Comparison of ENCODE assay signal across 23 cellular contexts in genomic region chr19:48348039-48348438, GRCh38. TPM values are rescaled to one million over a fixed set of nuclear protein-coding genes. Genes with fewer than 3 reads are reported as not detected.
DNase-seq lines count a peak whose midpoint lies in the region; ATAC-seq and TF ChIP-seq lines count a peak whose summit lies in the region.
"Had no signal": no experiment of that assay in that cellular context is flagged by ENCODE, and none has a peak within 500 bp of the region (broad histone marks: within the 10 kb centered on the region; RNA-seq: fewer than 3 reads in every experiment).

No MANE protein-coding gene starts in this region.

- H3K36me3 ChIP-seq in SK-N-SH (replicated peaks in 1 of 2; ENCODE audit: control insufficient read depth in 1 of 2, insufficient read depth in 2 of 2, low read length in 1 of 2) (no peaks in the 10 kb centered on the region), body of pancreas (replicated peaks in 1 of 2; ENCODE audit: insufficient read depth in 1 of 2, low read depth in 2 of 2) (no peaks in the 10 kb centered on the region), parathyroid adenoma (ENCODE audit: control insufficient read depth, insufficient read depth, low read length) (no peaks in the 10 kb centered on the region)
- H3K36me3 ChIP-seq: suprapubic skin had no signal

- H3K9me2 ChIP-seq in SK-N-SH: no peaks in the 10 kb centered on the region

- TF ChIP-seq POLR2A in body of pancreas (IDR thresholded peaks at IDR 0.05): no peak

- no peak for TF ChIP-seq RAD21 in SK-N-SH (IDR thresholded peaks at IDR 0.05; ENCODE audit: low read length)

- H4K20me1 ChIP-seq in SK-N-SH (ENCODE audit: insufficient read depth): no peaks in the 10 kb centered on the region

- no peak overlapping the region for H3K4me2 ChIP-seq in SK-N-SH
- no peak overlapping the region for H3K4me2 ChIP-seq in parathyroid adenoma (ENCODE audit: low read length)

- H3K79me2 ChIP-seq in SK-N-SH (ENCODE audit: insufficient read depth): no peaks in the 10 kb centered on the region
- peaks cover 4% of the 10 kb centered on the region for H3K79me2 ChIP-seq in parathyroid adenoma

- no peak for TF ChIP-seq EP300 in SK-N-SH (IDR thresholded peaks at IDR 0.05; ENCODE audit: borderline replicate concordance in 1 of 2, low read depth in 1 of 2, low read length in 1 of 2)

- H3K27ac ChIP-seq in SK-N-SH (ENCODE audit: low read depth in 2 of 2, low read length in 1 of 2) (peak overlapping the region in 1 of 2 experiments; percentile 38; a peak in 1 of 4 replicates), body of pancreas (peak overlapping the region; percentile 1 to 67 (median 40)), parathyroid adenoma (peak overlapping the region; percentile 55)
- H3K27ac ChIP-seq: SK-N-MC, skin epidermis, suprapubic skin had no signal

- H3F3A ChIP-seq in SK-N-SH (replicated peaks; ENCODE audit: insufficient read depth): no peaks in the 10 kb centered on the region

- POLR2A ChIA-PET in SK-N-SH (lab: Yijun Ruan, JAX): no interaction called here

- H3K27me3 ChIP-seq in SK-N-SH (ENCODE audit: insufficient read depth): no peaks in the 10 kb centered on the region
- H3K27me3 ChIP-seq in body of pancreas: no peaks in the 10 kb centered on the region
- H3K27me3 ChIP-seq in parathyroid adenoma (ENCODE audit: control insufficient read depth, insufficient read depth, low read length): no peaks in the 10 kb centered on the region
- H3K27me3 ChIP-seq: suprapubic skin had no signal

- H3K9ac ChIP-seq in SK-N-SH (no peak overlapping the region), parathyroid adenoma (no peak overlapping the region)

- H3K4me1 ChIP-seq in SK-N-SH (ENCODE audit: control insufficient read depth in 1 of 2, insufficient read depth in 2 of 2, low read depth in 1 of 2, low read length in 1 of 2) (peaks cover 0 to 2% of the 10 kb centered on the region in 2 experiments; a peak in 1 of 4 replicates), body of pancreas (no peaks in the 10 kb centered on the region), parathyroid adenoma (peaks cover 8% of the 10 kb centered on the region)
- H3K4me1 ChIP-seq: suprapubic skin had no signal

- TF ChIP-seq CTCF in SK-N-SH (IDR thresholded peaks at IDR 0.05) (no peak), body of pancreas (IDR thresholded peaks at IDR 0.05) (no peak), parathyroid adenoma (IDR thresholded peaks at IDR 0.05) (no peak)

- no peak for DNase-seq in SK-N-SH
- peak; percentile 46 to 74 (median 64) for DNase-seq in body of pancreas
- DNase-seq in left ventricle myocardium superior: no peak
- DNase-seq in stimulated activated CD4-positive, alpha-beta T cell treated with anti-CD3 and anti-CD28 coated beads, Interleukin-12 subunit alpha, Interleukin-12 subunit beta, amount 100 ng/mL, for 4 hours: no peak
- no peak for DNase-seq in stimulated activated CD4-positive, alpha-beta T cell treated with anti-CD3 and anti-CD28 coated beads, Interleukin-15, amount 100 ng/mL, for 24 hours
- DNase-seq: 8988T; activated CD4-positive, alpha-beta T cell treated with anti-CD3 and anti-CD28 coated beads for 1 hour; C1 segment of cervical spinal cord; GOT3; NCI-H1436; NCI-H2171 treated with DMSO at 0.1 percent for 48 hours; PC-3; stimulated activated CD4-positive, alpha-beta T cell treated with anti-CD3 and anti-CD28 coated beads, Interleukin-4, amount 100 ng/mL, for 24 hours had no signal

- ATAC-seq in SK-N-SH treated with all-trans-retinoic acid at 6 μM for 48 hours: peak; percentile 71
- peak; percentile 70 for ATAC-seq in body of pancreas
- peak; percentile 57 for ATAC-seq in left ventricle myocardium superior
- no peak for ATAC-seq in GM18861 (IDR thresholded peaks at IDR 0.05; ENCODE audit: unreplicated experiment)
- ATAC-seq: PC-3 had no signal

- no peaks in the 10 kb centered on the region for H3K9me3 ChIP-seq in SK-N-SH
- H3K9me3 ChIP-seq in body of pancreas: no peaks in the 10 kb centered on the region
- no peaks in the 10 kb centered on the region for H3K9me3 ChIP-seq in parathyroid adenoma (ENCODE audit: control insufficient read depth, low read length)
- H3K9me3 ChIP-seq: suprapubic skin had no signal

- no peak overlapping the region for H3K4me3 ChIP-seq in SK-N-SH (ENCODE audit: low read depth in 2 of 2, low read length in 1 of 2)
- H3K4me3 ChIP-seq in body of pancreas: no peak overlapping the region
- H3K4me3 ChIP-seq in parathyroid adenoma (ENCODE audit: low read depth, low read length): no peak overlapping the region
- H3K4me3 ChIP-seq: SK-N-MC, skin epidermis, suprapubic skin had no signal

- intact Hi-C loops in body of pancreas (cut with DNase I): no loop called here
- intact Hi-C loops in left ventricle myocardium superior (cut with micrococcal nuclease): no loop called here

- CTCF ChIA-PET in SK-N-SH (lab: Yijun Ruan, JAX): interaction anchor here (1.0 kb wide), 2 partner anchors 237 to 241 kb away, joined by 4 read pairs; no protein-coding TSS in a partner anchor

- H2AFZ ChIP-seq in SK-N-SH (ENCODE audit: low read depth) (no peak overlapping the region), parathyroid adenoma (peak overlapping the region; percentile 77)

- 37% methylated on average over 5 of the region's 5 CpGs for WGBS in SK-N-SH (ENCODE audit: low lambda C conversion rate)
- 22 to 29% methylated on average over 5 of the region's 5 CpGs for WGBS in body of pancreas, 2 donors

TF ChIP-seq in SK-N-SH treated with all-trans-retinoic acid at 6 μM for 48 hours, 23 proteins besides CTCF, POLR2A, EP300 and RAD21 (continues in another document):
- TF ChIP-seq BACH2 (CRISPR knock-in tag; IDR thresholded peaks at IDR 0.05; ENCODE audit: borderline replicate concordance) (no peak), CREB5 (CRISPR knock-in tag; IDR thresholded peaks at IDR 0.05; ENCODE audit: low read depth) (no peak), ESRRG (CRISPR knock-in tag; IDR thresholded peaks at IDR 0.05) (no peak), ZFP30 (CRISPR knock-in tag; IDR thresholded peaks at IDR 0.05) (no peak)

TF ChIP-seq in SK-N-SH, 30 proteins besides CTCF, POLR2A, EP300 and RAD21:
- TF ChIP-seq FOXM1 (IDR thresholded peaks at IDR 0.05; ENCODE audit: low read depth) (no peak), YY1 (IDR thresholded peaks at IDR 0.05; ENCODE audit: low read depth) (no peak), NRF1 (IDR thresholded peaks at IDR 0.05; ENCODE audit: low read depth, low read length) (no peak), CHD2 (IDR thresholded peaks at IDR 0.05; ENCODE audit: low read length, partially characterized antibody) (no peak), MXI1 (IDR thresholded peaks at IDR 0.05; ENCODE audit: low read depth, low read length) (no peak), RCOR1 (IDR thresholded peaks at IDR 0.05; ENCODE audit: low read length) (no peak), MAX (IDR thresholded peaks at IDR 0.05; ENCODE audit: low read depth) (no peak), ELF1 (IDR thresholded peaks at IDR 0.05) (no peak), TCF12 (IDR thresholded peaks at IDR 0.05) (no peak)
- TF ChIP-seq, protein P1, sequence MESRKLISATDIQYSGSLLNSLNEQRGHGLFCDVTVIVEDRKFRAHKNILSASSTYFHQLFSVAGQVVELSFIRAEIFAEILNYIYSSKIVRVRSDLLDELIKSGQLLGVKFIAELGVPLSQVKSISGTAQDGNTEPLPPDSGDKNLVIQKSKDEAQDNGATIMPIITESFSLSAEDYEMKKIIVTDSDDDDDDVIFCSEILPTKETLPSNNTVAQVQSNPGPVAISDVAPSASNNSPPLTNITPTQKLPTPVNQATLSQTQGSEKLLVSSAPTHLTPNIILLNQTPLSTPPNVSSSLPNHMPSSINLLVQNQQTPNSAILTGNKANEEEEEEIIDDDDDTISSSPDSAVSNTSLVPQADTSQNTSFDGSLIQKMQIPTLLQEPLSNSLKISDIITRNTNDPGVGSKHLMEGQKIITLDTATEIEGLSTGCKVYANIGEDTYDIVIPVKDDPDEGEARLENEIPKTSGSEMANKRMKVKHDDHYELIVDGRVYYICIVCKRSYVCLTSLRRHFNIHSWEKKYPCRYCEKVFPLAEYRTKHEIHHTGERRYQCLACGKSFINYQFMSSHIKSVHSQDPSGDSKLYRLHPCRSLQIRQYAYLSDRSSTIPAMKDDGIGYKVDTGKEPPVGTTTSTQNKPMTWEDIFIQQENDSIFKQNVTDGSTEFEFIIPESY (IDR thresholded peaks at IDR 0.05; ENCODE audit: borderline replicate concordance, low read depth): no peak

RNA-seq across cellular contexts. Expression of gene TMEM143, which starts 15.7 kb away (rescaled TPM):
- 20.2 and 21.9 TPM in 2 replicates for polyA plus RNA-seq in SK-N-SH (2012; rRNA removed)
- polyA plus RNA-seq in SK-N-SH (2012; cell fraction: cytosol; rRNA removed): 7.0 and 10.2 TPM in 2 replicates
- polyA plus RNA-seq in SK-N-SH (2012; cell fraction: nucleus; rRNA removed): 77.5 and 81.7 TPM in 2 replicates
- 10 to 100 TPM; 14.5 to 16.1 TPM for total RNA-seq in body of pancreas
- total RNA-seq in left ventricle myocardium superior: 110 TPM

RNA-seq across cellular contexts. Expression of gene SYNGR4, which starts 16.1 kb away (rescaled TPM):
- 0.08 TPM in 1 of 2 replicates, not detected in the other for polyA plus RNA-seq in SK-N-SH (2012; rRNA removed)
- 0.03 TPM in 1 of 2 replicates, not detected in the other for polyA plus RNA-seq in SK-N-SH (2012; cell fraction: cytosol; rRNA removed)
- not detected in 2 replicates for polyA plus RNA-seq in SK-N-SH (2012; cell fraction: nucleus; rRNA removed)
- total RNA-seq in body of pancreas: under 1 TPM in 1 of 2 donors, not detected in 1; 0.78 TPM
- not detected for total RNA-seq in left ventricle myocardium superior
- total RNA-seq: frontal cortex, liver, myocyte, PC-3, posterior vena cava, suprapubic skin had no signal

RNA-seq across cellular contexts. Expression of gene EMP3, which starts 22.7 kb away (rescaled TPM):
- polyA plus RNA-seq in SK-N-SH (2012; rRNA removed): 263 and 277 TPM in 2 replicates
- polyA plus RNA-seq in SK-N-SH (2012; cell fraction: cytosol; rRNA removed): 125 and 190 TPM in 2 replicates
- 110 and 159 TPM in 2 replicates for polyA plus RNA-seq in SK-N-SH (2012; cell fraction: nucleus; rRNA removed)
- total RNA-seq in body of pancreas (1 to 10 TPM; 2.6 to 7.0 TPM), left ventricle myocardium superior (33.8 TPM)

RNA-seq across cellular contexts. Expression of gene KDELR1, which starts 43.3 kb away (rescaled TPM):
- polyA plus RNA-seq in SK-N-SH (2012; rRNA removed): 119 and 138 TPM in 2 replicates
- 112 and 158 TPM in 2 replicates for polyA plus RNA-seq in SK-N-SH (2012; cell fraction: cytosol; rRNA removed)
- polyA plus RNA-seq in SK-N-SH (2012; cell fraction: nucleus; rRNA removed): 110 and 150 TPM in 2 replicates
- total RNA-seq in body of pancreas (10 to 100 TPM; 47.5 to 51.4 TPM), left ventricle myocardium superior (79.4 TPM)

RNA-seq across cellular contexts. Expression of gene GRIN2D, which starts 45.4 kb away (rescaled TPM):
- polyA plus RNA-seq in SK-N-SH (2012; rRNA removed): 0.54 and 0.92 TPM in 2 replicates
- 0.28 and 0.56 TPM in 2 replicates for polyA plus RNA-seq in SK-N-SH (2012; cell fraction: cytosol; rRNA removed)
- polyA plus RNA-seq in SK-N-SH (2012; cell fraction: nucleus; rRNA removed): 1.3 and 1.4 TPM in 2 replicates
- 1 to 10 TPM in 1 of 2 donors, under 1 TPM in 1; 0.26 to 2.0 TPM for total RNA-seq in body of pancreas
- 0.17 TPM for total RNA-seq in left ventricle myocardium superior

Comparison
In these comparisons a context has a peak if more than half of its experiments do, and no peak if none do; other contexts are left out.
1. DNase-seq: peak in body of pancreas (4 of 4); none in SK-N-SH (single experiment), left ventricle myocardium superior (single experiment), stimulated activated CD4-positive, alpha-beta T cell treated with anti-CD3 and anti-CD28 coated beads, Interleukin-12 subunit alpha, Interleukin-12 subunit beta, amount 100 ng/mL, for 4 hours (single experiment) and stimulated activated CD4-positive, alpha-beta T cell treated with anti-CD3 and anti-CD28 coated beads, Interleukin-15, amount 100 ng/mL, for 24 hours (single experiment).